18 cellular contexts compared by ENCODE assay signal in genomic region chr6:137229075-137229759, GRCh38. TPM values are rescaled to one million over a fixed set of nuclear protein-coding genes. Genes with fewer than 3 reads are reported as not detected.
DNase-seq lines count a peak whose midpoint lies in the region; ATAC-seq and TF ChIP-seq lines count a peak whose summit lies in the region.
"Had no signal": no experiment of that assay in that cellular context is flagged by ENCODE, and none has a peak within 500 bp of the region (broad histone marks: within the 10 kb centered on the region; RNA-seq: fewer than 3 reads in every experiment).

No MANE protein-coding gene starts in this region.

- in situ Hi-C loops in ACHN (cut with HindIII; ENCODE audit: low pct_ligation_motif_present, low pct_unique_long_range_greater_than_20kb, low sequenced_read_pairs), result no loop called here

- no peaks in the 10 kb centered on the region for H3K9me3 Mint-ChIP-seq in natural killer cell

- H3K27ac Mint-ChIP-seq in natural killer cell, result peak overlapping the region; percentile 29 to 57

- peak; percentile 68 for ATAC-seq in Right ventricle myocardium inferior
- peak; percentile 61 to 84 for ATAC-seq in left cardiac atrium
- no peak for ATAC-seq in natural killer cell
- ATAC-seq: HepG2 had no signal

- no peaks in the 10 kb centered on the region for H3K36me3 Mint-ChIP-seq in natural killer cell

- TF ChIP-seq CTCF in natural killer cell (IDR thresholded peaks at IDR 0.05), result no peak

- H3K4me1 Mint-ChIP-seq in natural killer cell, result peaks cover 72 to 75% of the 10 kb centered on the region in 2 donors

- intact Hi-C loops in Right ventricle myocardium inferior (cut with DNase I), result no loop called here
- intact Hi-C loops in cardiac septum (cut with DNase I), result no loop called here
- intact Hi-C loops in left cardiac atrium (cut with DNase I), result no loop called here
- intact Hi-C loops in natural killer cell (cut with micrococcal nuclease), result no loop called here

- H3K4me3 Mint-ChIP-seq in natural killer cell, result peak overlapping the region; percentile 10

- DNase-seq in Right ventricle myocardium inferior (ENCODE audit: missing footprints) (no peak), cardiac septum (ENCODE audit: low spot score) (no peak), left cardiac atrium (peak; percentile 51), natural killer cell (no peak), globus pallidus (ENCODE audit: low spot score) (no peak), ACHN (no peak), epidermal melanocyte (ENCODE audit: insufficient read length, low spot score) (no peak)
- DNase-seq in activated CD4-positive, alpha-beta T cell treated with anti-CD3 and anti-CD28 coated beads for 4 hours, result no peak
- DNase-seq: GDM1, GOT3, KG1, NCI-H1092, NCI-H2081 treated with DMSO at 0.1 percent for 48 hours, NCI-H510A, NCI-H774, PC-9 had no signal

- no peaks in the 10 kb centered on the region for H3K27me3 Mint-ChIP-seq in natural killer cell (ENCODE audit: low read depth in 2 of 2)

RNA-seq across cellular contexts. Expression of gene IFNGR1, which starts 10.0 kb away (rescaled TPM):
- total RNA-seq in Right ventricle myocardium inferior, result 103 TPM
- 60.1 TPM for total RNA-seq in cardiac septum
- 100 to 1,000 TPM; 128 to 158 TPM for total RNA-seq in left cardiac atrium
- total RNA-seq in natural killer cell, result 100 to 1,000 TPM in 2 of 3 donors, 10 to 100 TPM in 1; 77.5 to 128 (median 100) TPM

RNA-seq across cellular contexts. Expression of gene IL22RA2, which starts 55.8 kb away (rescaled TPM):
- total RNA-seq in Right ventricle myocardium inferior, result not detected
- total RNA-seq in cardiac septum, result 0.11 TPM
- not detected for total RNA-seq in left cardiac atrium
- total RNA-seq in natural killer cell, result not detected
- total RNA-seq: HepG2, M059J, PC-9 had no signal

Comparison
In these comparisons a context has a peak if more than half of its experiments do, and no peak if none do; other contexts are left out.
1. ATAC-seq: peak in Right ventricle myocardium inferior (single experiment) and left cardiac atrium (2 of 2); none in natural killer cell (0 of 3).